Comparison of ENCODE assay signal across 8 cellular contexts in the genomic region with DNA sequence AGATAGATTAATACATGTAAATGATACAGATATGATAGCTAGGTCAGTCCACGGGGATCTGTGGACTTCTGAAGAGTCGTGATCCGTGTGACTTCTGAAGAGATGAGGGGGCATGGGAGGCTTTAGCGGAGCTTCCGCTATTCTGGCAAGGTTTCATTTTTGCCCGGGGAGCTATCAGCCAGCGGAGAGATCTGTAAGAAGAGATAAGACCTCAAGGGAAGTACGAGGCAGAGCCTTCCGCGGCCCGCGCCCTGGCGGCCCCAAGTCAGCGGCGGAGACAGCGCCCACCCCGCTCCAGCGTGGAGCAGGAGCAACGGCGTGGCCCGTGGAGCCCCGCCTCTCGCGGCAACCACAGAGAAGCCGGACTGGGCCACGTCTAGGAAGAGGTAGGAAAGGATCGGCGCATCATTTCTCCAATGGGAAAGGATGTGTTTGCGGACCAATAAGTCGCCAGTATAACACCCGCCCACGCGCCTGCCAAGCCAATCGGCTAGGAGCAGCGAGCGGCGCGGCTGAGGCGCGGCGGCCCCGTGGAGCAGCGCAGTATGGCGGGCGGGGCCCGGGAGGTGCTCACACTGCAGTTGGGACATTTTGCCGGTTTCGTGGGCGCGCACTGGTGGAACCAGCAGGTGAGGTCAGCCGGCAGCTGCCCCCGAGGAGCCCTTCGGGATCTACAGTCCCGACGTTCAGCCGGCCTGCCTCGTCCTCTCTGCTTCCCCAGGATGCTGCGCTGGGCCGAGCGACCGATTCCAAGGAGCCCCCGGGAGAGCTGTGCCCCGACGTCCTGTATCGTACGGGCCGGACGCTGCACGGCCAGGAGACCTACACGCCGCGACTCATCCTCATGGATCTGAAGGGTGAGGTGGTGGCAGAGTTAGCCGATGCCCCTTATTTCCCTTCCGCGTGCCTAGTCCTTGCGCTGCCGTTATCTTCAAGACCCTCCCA. TPM values are rescaled to one million over a fixed set of nuclear protein-coding genes. Genes with fewer than 3 reads are reported as not detected.
DNase-seq lines count a peak whose midpoint lies in the region; ATAC-seq, FAIRE-seq and TF ChIP-seq lines count a peak whose summit lies in the region.
"Not testable (repeated sequence)": the region's sequence is repeated elsewhere in the genome, so short reads cannot be mapped to it uniquely, and the experiment has no call there.

No MANE protein-coding gene starts in this region.

- H3K4me1 ChIP-seq in kidney (ENCODE audit: control insufficient read depth in 1 of 2, insufficient read depth in 1 of 2, low read depth in 1 of 2, low read length in 2 of 2) = not testable (repeated sequence)

- peak overlapping the region; percentile 83 to 97 for H3K4me3 ChIP-seq in kidney (ENCODE audit: low read length in 2 of 2)

- H3K27ac ChIP-seq in kidney (ENCODE audit: low read depth in 2 of 2, low read length in 2 of 2) = not testable (repeated sequence)

- TF ChIP-seq CTCF in kidney (IDR thresholded peaks at IDR 0.05; ENCODE audit: borderline replicate concordance, extremely low read depth, insufficient read depth) = not testable (repeated sequence)

- intact Hi-C loops in kidney (cut with DNase I) = not testable (repeated sequence)

- FAIRE-seq in kidney (lab: Jason Lieb, UNC) = peak; percentile 15

- ATAC-seq in GM19043 (IDR thresholded peaks at IDR 0.05; ENCODE audit: low read depth, unreplicated experiment) (peak; percentile 89), HG03354 (IDR thresholded peaks at IDR 0.05; ENCODE audit: poor library complexity, severe bottlenecking, unreplicated experiment) (peak; percentile 94)
- peak; percentile 93 to 94 for ATAC-seq in activated CD4-positive, CD25-positive, alpha-beta regulatory T cell treated with anti-CD3 and anti-CD28 coated beads, Interleukin-2, amount 50 U/mL, for 24 hours

- H3K36me3 ChIP-seq in kidney (ENCODE audit: control insufficient read depth in 1 of 2, insufficient read depth in 2 of 2, low read length in 2 of 2) = not testable (repeated sequence)

- H3K9me3 ChIP-seq in kidney (ENCODE audit: control insufficient read depth in 1 of 2, low read length in 2 of 2) = not testable (repeated sequence)

- peak overlapping the region; percentile 79 to 84 for H3K9ac ChIP-seq in kidney (ENCODE audit: low read length in 2 of 2)

- peak; percentile 86 for DNase-seq in AG20443 (ENCODE audit: low spot score)
- peak; percentile 94 to 98 for DNase-seq in NCI-H446 (lab: John Stamatoyannopoulos, UW)
- peak; percentile 77 for DNase-seq in cerebellar nuclear complex (lab: John Stamatoyannopoulos, UW)
- peak; percentile 98 for DNase-seq in kidney
- peak; percentile 76 to 95 for DNase-seq in stimulated activated CD4-positive, alpha-beta T cell treated with anti-CD3 and anti-CD28 coated beads, Interleukin-15, amount 100 ng/mL, for 1 hour (ENCODE audit: low read depth in 1 of 2, low spot score in 1 of 2)

RNA-seq across cellular contexts. Expression of gene DAP3, which starts 56.7 kb away (rescaled TPM):
- total RNA-seq in kidney = 85.2 TPM
- 92.2 TPM for polyA plus RNA-seq in kidney (ENCODE audit: insufficient read depth, low read depth, low replicate concordance)

RNA-seq across cellular contexts. Expression of gene YY1AP1, which starts 57.0 kb away (rescaled TPM):
- total RNA-seq in kidney = 67.1 TPM
- 33.4 TPM for polyA plus RNA-seq in kidney (ENCODE audit: insufficient read depth, low read depth, low replicate concordance)
